2 cellular contexts compared by ENCODE assay signal in the genomic region with DNA sequence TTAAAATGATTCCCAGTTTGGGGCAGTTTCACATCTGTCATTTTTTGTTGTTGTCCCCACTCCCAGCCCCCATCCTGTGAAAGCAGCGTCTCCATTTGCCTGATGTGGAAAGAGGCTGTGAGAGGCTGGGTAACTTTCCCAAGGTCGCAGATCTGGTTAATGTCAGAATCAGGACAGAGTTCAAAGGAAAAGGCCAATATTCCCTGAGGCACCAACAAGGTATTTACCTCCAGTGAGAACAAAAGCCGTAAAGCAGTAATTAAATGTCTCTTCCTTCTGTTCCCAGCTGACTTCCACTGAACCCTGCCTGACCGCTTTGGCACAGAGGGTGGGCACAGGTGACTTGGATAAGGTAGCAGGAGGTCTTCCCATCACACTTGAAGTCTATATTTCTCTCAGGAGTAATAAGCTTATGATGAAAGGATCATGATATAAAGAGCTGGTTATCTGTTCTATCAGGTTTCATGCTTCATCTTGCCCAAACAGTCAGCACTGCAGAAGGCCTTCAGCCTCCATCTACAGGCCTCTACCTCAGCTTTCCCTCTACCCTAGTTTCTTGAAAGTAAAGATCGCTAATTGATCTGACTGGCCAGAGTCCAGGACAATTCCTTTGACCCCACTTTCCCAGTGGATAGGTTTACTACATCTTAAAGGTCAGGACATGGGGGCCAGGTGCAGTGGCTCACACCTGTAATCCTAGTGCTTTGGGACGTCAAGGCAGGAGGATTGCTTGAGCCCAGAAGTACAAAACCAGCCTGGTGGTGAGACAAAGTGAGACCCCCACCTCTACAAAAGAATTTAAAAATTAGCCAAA.
TF ChIP-seq lines count a peak whose summit lies in the region.

No MANE protein-coding gene starts in this region.

TF ChIP-seq in HCT116, 20 proteins besides CTCF, POLR2A, EP300 and RAD21:
- TF ChIP-seq ZFX (IDR thresholded peaks at IDR 0.05): peak; percentile 6
- TF ChIP-seq JUND (IDR thresholded peaks at IDR 0.05): peak; percentile 63
- peak; percentile 64 for TF ChIP-seq TCF7L2 (IDR thresholded peaks at IDR 0.05; ENCODE audit: borderline replicate concordance, extremely low read depth, insufficient read depth, insufficient read length)
- TF ChIP-seq CBX3 (IDR thresholded peaks at IDR 0.05; ENCODE audit: low read depth): no peak
- peak; percentile 59 for TF ChIP-seq SP1 (IDR thresholded peaks at IDR 0.05; ENCODE audit: low read depth)
- TF ChIP-seq SIN3A (IDR thresholded peaks at IDR 0.05; ENCODE audit: low read depth): no peak

TF ChIP-seq in WTC11, 78 proteins besides CTCF, POLR2A, EP300 and RAD21:
- 0 out of 2 replicates have a peak, but pooled peaks have one; percentile 3 for TF ChIP-seq GABPB1 (CRISPR knock-in tag; IDR thresholded peaks at IDR 0.05)
- TF ChIP-seq ZNF423 (CRISPR knock-in tag; IDR thresholded peaks at IDR 0.05): no peak
